ENCODE assay signal across 12 cellular contexts in genomic region chr6:149922091-149922490, GRCh38. TPM values are rescaled to one million over a fixed set of nuclear protein-coding genes. Genes with fewer than 3 reads are reported as not detected.
A peak's percentile ranks its signal among the peaks of the same experiment; 100 is the strongest.
DNase-seq lines count a peak whose midpoint lies in the region; ATAC-seq, FAIRE-seq and TF ChIP-seq lines count a peak whose summit lies in the region.
"Not testable (repeated sequence)": the region's sequence is repeated elsewhere in the genome, so short reads cannot be mapped to it uniquely, and the experiment has no call there.
"Had no signal": no experiment of that assay in that cellular context is flagged by ENCODE, and none has a peak within 500 bp of the region (broad histone marks: within the 10 kb centered on the region; RNA-seq: fewer than 3 reads in every experiment).

No MANE protein-coding gene starts in this region.

- H3K27me3 ChIP-seq in H9 (ENCODE audit: insufficient read depth, low read length) (peaks cover 47% of the 10 kb centered on the region), K562 (ENCODE audit: control insufficient read depth in 2 of 2, insufficient read depth in 2 of 2, low read length in 2 of 2) (peaks cover 13 to 67% of the 10 kb centered on the region in 2 experiments; a peak in 4 of 5 replicates), neural cell (ENCODE audit: insufficient read depth, low read depth, low read length) (peaks cover 74% of the 10 kb centered on the region)
- not testable (repeated sequence) for H3K27me3 ChIP-seq in aorta (ENCODE audit: control insufficient read depth in 1 of 2, insufficient read depth in 2 of 2, low read length in 1 of 2)

- peaks cover 90% of the 10 kb centered on the region for H3K27me3 Mint-ChIP-seq in H9 (ENCODE audit: low read depth)

- not testable (repeated sequence) for DNase-seq in H9; K562 (ENCODE audit: extremely low read depth in 1 of 4, low spot score in 3 of 4)
- peak; percentile 6 for DNase-seq in activated CD4-positive, alpha-beta T cell treated with anti-CD3 and anti-CD28 coated beads for 1 hour
- DNase-seq in aorta = peak; percentile 41 to 46

- not testable (repeated sequence) for H4K20me1 ChIP-seq in H9 (ENCODE audit: control insufficient read depth, insufficient read depth, insufficient read length); K562 (replicated peaks; ENCODE audit: control insufficient read depth, insufficient read depth, low read length); neural cell (ENCODE audit: insufficient read depth)

- not testable (repeated sequence) for H4K8ac ChIP-seq in H9 (replicated peaks; ENCODE audit: insufficient read length, low read depth, low read length)

- not testable (repeated sequence) for ATAC-seq in K562; aorta (ENCODE audit: low FRiP score)

- H3T11ph ChIP-seq in H9 (ENCODE audit: low read length) = not testable (repeated sequence)

- no CpG with 5 or more reads among the region's 5 CpGs for WGBS in H9 (ENCODE audit: extremely low coverage, insufficient read length, low lambda C conversion rate)
- 2% methylated on average over 5 of the region's 5 CpGs for WGBS in K562 (ENCODE audit: insufficient coverage, low coverage, missing lambda C conversion rate)
- 77 to 79% methylated on average over 5 of the region's 5 CpGs for WGBS in aorta, 2 donors

- BruUV-seq in K562 (replicated peaks; lab: Mats Ljungman, UMichigan) = not testable (repeated sequence)

- not testable (repeated sequence) for H3K36me3 ChIP-seq in K562 (ENCODE audit: control insufficient read depth, insufficient read depth, low read length); neural cell (ENCODE audit: insufficient read depth, low read length); aorta (ENCODE audit: control insufficient read depth in 1 of 2, insufficient read depth in 2 of 2, low read length in 1 of 2)

- intact Hi-C loops in K562 (cut with micrococcal nuclease) = not testable (repeated sequence)
- intact Hi-C loops in aorta (cut with DNase I) = loop anchor here in 1 of 2 donors (10.0 kb wide), 1 partner anchor 357 kb away; the partner anchor contains the start of gene GINM1

- not testable (repeated sequence) for H4K5ac ChIP-seq in H9 (ENCODE audit: insufficient read length, low read depth, low read length)

- not testable (repeated sequence) for H3K9ac ChIP-seq in H9 (ENCODE audit: extremely low read depth, insufficient read length, low read length); neural cell (ENCODE audit: low read length)
- 0 out of 4 replicates have a peak overlapping the region, but pooled peaks of 1 of the 2 experiments have one; percentile 19 for H3K9ac ChIP-seq in K562 (ENCODE audit: insufficient read depth in 1 of 2, low read depth in 2 of 2, low read length in 2 of 2)

- not testable (repeated sequence) for H3K36me3 Mint-ChIP-seq in H9 (ENCODE audit: insufficient read depth in 1 of 3, low read depth in 3 of 3)

- H3K9me3 ChIP-seq in H9 (ENCODE audit: control insufficient read depth, low read depth, low read length); K562 (replicated peaks; ENCODE audit: control insufficient read depth, insufficient read depth, low read depth, low read length); neural cell (ENCODE audit: low read length); aorta (ENCODE audit: control insufficient read depth, low read length): not testable (repeated sequence)

- H3K18ac ChIP-seq in H9 (ENCODE audit: insufficient read length, low read depth, low read length) = not testable (repeated sequence)

- H3K4me2 ChIP-seq in H9 (ENCODE audit: insufficient read depth, insufficient read length, low read length) = peak overlapping the region; percentile 78
- H3K4me2 ChIP-seq in K562 (ENCODE audit: insufficient read depth, low read length); neural cell (ENCODE audit: low read length): not testable (repeated sequence)

- not testable (repeated sequence) for H3K23ac ChIP-seq in H9 (ENCODE audit: insufficient read length, low read depth, low read length)

- not testable (repeated sequence) for H3K14ac ChIP-seq in H9 (ENCODE audit: insufficient read depth, low read length)

- not testable (repeated sequence) for H3K4ac ChIP-seq in H9 (ENCODE audit: low read depth, low read length)

- H2BK120ac ChIP-seq in H9 (ENCODE audit: low read depth, low read length, poor library complexity, severe bottlenecking) = not testable (repeated sequence)

- TF ChIP-seq POLR2A in K562 (conservative IDR thresholded peaks at IDR 0.05) = not testable (repeated sequence)

- not testable (repeated sequence) for H3K79me1 ChIP-seq in H9 (ENCODE audit: insufficient read depth, low read depth, low read length, poor library complexity, severe bottlenecking)

- peak overlapping the region; percentile 69 to 87 for H3K4me3 Mint-ChIP-seq in H9

- not testable (repeated sequence) for H2BK15ac ChIP-seq in H9 (ENCODE audit: low read depth, low read length)

- not testable (repeated sequence) for H3K9me2 ChIP-seq in neural cell (ENCODE audit: insufficient read depth, low read length)

- H3K4me1 ChIP-seq in H9 (ENCODE audit: insufficient read depth, low read length); aorta (ENCODE audit: control insufficient read depth in 1 of 2, insufficient read depth in 2 of 2, low read length in 2 of 2): not testable (repeated sequence)
- peaks cover 0 to 26% of the 10 kb centered on the region in 2 experiments; a peak in 3 of 5 replicates for H3K4me1 ChIP-seq in K562 (replicated peaks in 1 of 2; ENCODE audit: control insufficient read depth in 2 of 2, insufficient read depth in 2 of 2, low read length in 2 of 2)

- not testable (repeated sequence) for H4K91ac ChIP-seq in H9 (ENCODE audit: insufficient read length, low read depth, low read length)

- not testable (repeated sequence) for TF ChIP-seq CTCF in H9 (conservative IDR thresholded peaks at IDR 0.05); K562 (IDR thresholded peaks at IDR 0.05 in 2 of 3, conservative IDR thresholded peaks at IDR 0.05 in 1 of 3; ENCODE audit: insufficient read depth in 2 of 3, low read depth in 1 of 3, low read length in 3 of 3); neural cell (IDR thresholded peaks at IDR 0.05; ENCODE audit: poor library complexity, severe bottlenecking)

- CTCF ChIA-PET in K562 (lab: Yijun Ruan, JAX; ENCODE audit: low intra/inter-chr PET ratio) = not testable (repeated sequence)

- H2AK5ac ChIP-seq in H9 (ENCODE audit: insufficient read length, low read length) = not testable (repeated sequence)

- H3K79me2 ChIP-seq in H9 (ENCODE audit: insufficient read depth, low read length); K562 (ENCODE audit: control insufficient read depth, insufficient read depth, low read length); neural cell (replicated peaks; ENCODE audit: insufficient read depth, low read length): not testable (repeated sequence)

- not testable (repeated sequence) for H3K9me1 ChIP-seq in K562 (ENCODE audit: control insufficient read depth, insufficient read depth, low read length)

- not testable (repeated sequence) for H3K4me3 ChIP-seq in K562; aorta (ENCODE audit: low read length in 2 of 2)
- H3K4me3 ChIP-seq in iPS-11a (ENCODE audit: low read depth, low read length) (peak overlapping the region; percentile 45), neural cell (ENCODE audit: low read length) (peak overlapping the region; percentile 66)

- H2AFZ ChIP-seq in H9 (ENCODE audit: low read length); K562 (ENCODE audit: low read depth, low read length); neural cell (ENCODE audit: low read depth, low read length): not testable (repeated sequence)

- not testable (repeated sequence) for H3K9me3 Mint-ChIP-seq in H9

- H3F3A ChIP-seq in neural cell (ENCODE audit: insufficient read depth, low read length, poor library complexity, severe bottlenecking) = not testable (repeated sequence)

- in situ Hi-C loops in K562 (cut with MboI) = loop anchor here (5.0 to 25.0 kb wide), 3 partner anchors 80 to 885 kb away; no protein-coding TSS in a partner anchor

- TF ChIP-seq EP300 in K562 (IDR thresholded peaks at IDR 0.05; ENCODE audit: low read length); neural cell (conservative IDR thresholded peaks at IDR 0.05; ENCODE audit: poor library complexity, severe bottlenecking): not testable (repeated sequence)

- not testable (repeated sequence) for H3K27ac Mint-ChIP-seq in H9

- POLR2A ChIA-PET in K562 (lab: Yijun Ruan, JAX) = interaction anchor here (0.7 kb wide), 2 partner anchors 8 to 860 kb away, joined by 3 read pairs; no protein-coding TSS in a partner anchor

- TF ChIP-seq RAD21 in K562 (CRISPR knock-in tag; conservative IDR thresholded peaks at IDR 0.05 in 1 of 2, IDR thresholded peaks at IDR 0.05 in 1 of 2); neural cell (conservative IDR thresholded peaks at IDR 0.05): not testable (repeated sequence)

- H3K56ac ChIP-seq in H9 (ENCODE audit: insufficient read length, low read depth, low read length) = not testable (repeated sequence)

- not testable (repeated sequence) for H2BK5ac ChIP-seq in H9 (ENCODE audit: insufficient read length, low read length)

- H2BK12ac ChIP-seq in H9 (ENCODE audit: insufficient read length, low read depth, low read length) = not testable (repeated sequence)

- peaks cover 19% of the 10 kb centered on the region for H3K23me2 ChIP-seq in H9 (ENCODE audit: insufficient read length, low read depth, low read length, poor library complexity, severe bottlenecking)

- not testable (repeated sequence) for FAIRE-seq in K562 (lab: Jason Lieb, UNC)

- not testable (repeated sequence) for H3K27ac ChIP-seq in H9 (ENCODE audit: insufficient read length, low read depth, low read length); K562 (ENCODE audit: extremely low read depth, low read depth, low read length); neural cell (ENCODE audit: low read length); aorta (ENCODE audit: low read depth in 1 of 2, low read length in 2 of 2)

- H2BK20ac ChIP-seq in H9 (ENCODE audit: low read depth, low read length, poor library complexity, severe bottlenecking) = not testable (repeated sequence)

- H3K4me1 Mint-ChIP-seq in H9 = peaks cover 12 to 19% of the 10 kb centered on the region in 2 experiments

RNA-seq across cellular contexts. Expression of gene RAET1G, which starts 0.8 kb away (rescaled TPM):
- total RNA-seq in H9 (2021) = not detected in 2 replicates
- not detected in 2 replicates for total RNA-seq in K562 (2011; cell fraction: chromatin; rRNA removed; ENCODE audit: low replicate concordance)
- not detected in 2 replicates for total RNA-seq in K562 (2011; cell fraction: nucleolus; rRNA removed)
- total RNA-seq in K562 (2011; cell fraction: nucleoplasm; rRNA removed) = 0.61 TPM in 1 of 2 replicates, not detected in the other
- not detected in 2 replicates for total RNA-seq in K562 (2014; rRNA removed)
- total RNA-seq in K562 (2014; rRNA removed; fragmentation: Illumina TruSeq; extraction: Trizol) = not detected in 2 replicates
- not detected in 2 replicates for total RNA-seq in K562 (2015; rRNA removed; fragmentation: Illumina TruSeq; extraction: Trizol)
- not detected in 2 replicates for total RNA-seq in K562 (2021)
- polyA plus RNA-seq in K562 (2011; rRNA removed) = 0.11 TPM in 1 of 2 replicates, not detected in the other
- 0.13 TPM in 1 of 2 replicates, not detected in the other for polyA plus RNA-seq in K562 (2011; cell fraction: cytosol; rRNA removed)
- 0.16 TPM in 1 of 2 replicates, not detected in the other for polyA plus RNA-seq in K562 (2011; cell fraction: nucleus; rRNA removed)
- 0.07 TPM in 1 of 2 replicates, not detected in the other for polyA plus RNA-seq in K562 (2012)
- polyA plus RNA-seq in K562 (2014; fragmentation: Illumina TruSeq; extraction: Trizol) = not detected in 2 replicates
- polyA plus RNA-seq in K562 (2014; fragmentation: Nextera tagmentation; extraction: Ambion mirVana) = not detected
- not detected in 2 replicates for polyA plus RNA-seq in K562 (2014; rRNA removed)
- polyA minus RNA-seq in K562 (2011; rRNA and poly(A)+ RNA removed) = not detected in 2 replicates
- polyA minus RNA-seq in K562 (2011; cell fraction: cytosol; rRNA and poly(A)+ RNA removed) = not detected in 2 replicates
- not detected in 2 replicates for polyA minus RNA-seq in K562 (2011; cell fraction: nucleus; rRNA and poly(A)+ RNA removed)
- polyA plus RNA-seq in neural cell = not detected in 2 replicates
- polyA minus RNA-seq in neural cell = not detected in 2 replicates
- total RNA-seq in aorta = under 1 TPM in 1 of 2 donors, not detected in 1; 0.99 TPM
- polyA plus RNA-seq in aorta = under 1 TPM in 1 of 2 donors, not detected in 1; 0.64 TPM
- total RNA-seq: activated CD8-positive, alpha-beta memory T cell treated with anti-CD3 and anti-CD28 coated beads for 36 hours; activated naive CD4-positive, alpha-beta T cell treated with anti-CD3 and anti-CD28 coated beads for 36 hours; GM12878; kidney epithelial cell; SK-MEL-5 had no signal
- polyA plus RNA-seq: GM12878 had no signal

RNA-seq across cellular contexts. Expression of gene ULBP2, which starts 19.7 kb away (rescaled TPM):
- total RNA-seq in H9 (2021) (not detected in 2 replicates), K562 (2014; rRNA removed) (0.50 and 0.57 TPM in 2 replicates), K562 (2014; rRNA removed; fragmentation: Illumina TruSeq; extraction: Trizol) (0.96 and 1.2 TPM in 2 replicates), K562 (2015; rRNA removed; fragmentation: Illumina TruSeq; extraction: Trizol) (0.60 and 0.83 TPM in 2 replicates), K562 (2021) (0.78 and 1.2 TPM in 2 replicates), aorta (under 1 TPM; 0.66 to 0.68 TPM)
- 6.3 and 10.4 TPM in 2 replicates for total RNA-seq in K562 (2011; cell fraction: chromatin; rRNA removed; ENCODE audit: low replicate concordance)
- total RNA-seq in K562 (2011; cell fraction: nucleolus; rRNA removed) = 8.3 and 12.7 TPM in 2 replicates
- total RNA-seq in K562 (2011; cell fraction: nucleoplasm; rRNA removed) = 13.1 and 13.4 TPM in 2 replicates
- polyA plus RNA-seq in K562 (2011; rRNA removed) (2.7 and 5.3 TPM in 2 replicates), K562 (2014; fragmentation: Illumina TruSeq; extraction: Trizol) (1.8 and 2.4 TPM in 2 replicates), K562 (2014; fragmentation: Nextera tagmentation; extraction: Ambion mirVana) (1 to 10 TPM; 3.2 to 4.1 TPM), K562 (2014; rRNA removed) (1.1 TPM in 2 replicates), neural cell (1.5 and 2.8 TPM in 2 replicates), aorta (under 1 TPM in 1 of 2 donors, not detected in 1; 0.36 TPM)
- 2.6 and 5.2 TPM in 2 replicates for polyA plus RNA-seq in K562 (2011; cell fraction: cytosol; rRNA removed)
- 1.4 and 3.5 TPM in 2 replicates for polyA plus RNA-seq in K562 (2011; cell fraction: nucleus; rRNA removed)
- 1.2 and 4.7 TPM in 2 replicates for polyA plus RNA-seq in K562 (2012)
- 1.4 and 2.9 TPM in 2 replicates for polyA minus RNA-seq in K562 (2011; rRNA and poly(A)+ RNA removed)
- 0.86 TPM in 1 of 2 replicates, not detected in the other for polyA minus RNA-seq in K562 (2011; cell fraction: cytosol; rRNA and poly(A)+ RNA removed)
- 0.22 and 0.27 TPM in 2 replicates for polyA minus RNA-seq in K562 (2011; cell fraction: nucleus; rRNA and poly(A)+ RNA removed)
- polyA minus RNA-seq in neural cell = 1.7 TPM in 2 replicates

RNA-seq across cellular contexts. Expression of gene RAET1E, which starts 24.2 kb away (rescaled TPM):
- total RNA-seq in H9 (2021) = not detected in 2 replicates
- total RNA-seq in K562 (2011; cell fraction: chromatin; rRNA removed; ENCODE audit: low replicate concordance) = not detected in 2 replicates
- not detected in 2 replicates for total RNA-seq in K562 (2011; cell fraction: nucleolus; rRNA removed)
- total RNA-seq in K562 (2011; cell fraction: nucleoplasm; rRNA removed) = not detected in 2 replicates
- not detected in 2 replicates for total RNA-seq in K562 (2014; rRNA removed)
- total RNA-seq in K562 (2014; rRNA removed; fragmentation: Illumina TruSeq; extraction: Trizol) = not detected in 2 replicates
- not detected in 2 replicates for total RNA-seq in K562 (2015; rRNA removed; fragmentation: Illumina TruSeq; extraction: Trizol)
- not detected in 2 replicates for total RNA-seq in K562 (2021)
- not detected in 2 replicates for polyA plus RNA-seq in K562 (2011; rRNA removed)
- 0.01 and 0.18 TPM in 2 replicates for polyA plus RNA-seq in K562 (2011; cell fraction: cytosol; rRNA removed)
- 0.24 TPM in 1 of 2 replicates, not detected in the other for polyA plus RNA-seq in K562 (2011; cell fraction: nucleus; rRNA removed)
- polyA plus RNA-seq in K562 (2012) = not detected in 2 replicates
- not detected in 2 replicates for polyA plus RNA-seq in K562 (2014; fragmentation: Illumina TruSeq; extraction: Trizol)
- polyA plus RNA-seq in K562 (2014; fragmentation: Nextera tagmentation; extraction: Ambion mirVana) = not detected
- polyA plus RNA-seq in K562 (2014; rRNA removed) = not detected in 2 replicates
- polyA minus RNA-seq in K562 (2011; rRNA and poly(A)+ RNA removed) = not detected in 2 replicates
- not detected in 2 replicates for polyA minus RNA-seq in K562 (2011; cell fraction: cytosol; rRNA and poly(A)+ RNA removed)
- 0.11 and 0.13 TPM in 2 replicates for polyA minus RNA-seq in K562 (2011; cell fraction: nucleus; rRNA and poly(A)+ RNA removed)
- not detected in 2 replicates for polyA plus RNA-seq in neural cell
- not detected in 2 replicates for polyA minus RNA-seq in neural cell
- total RNA-seq in aorta = under 1 TPM; 0.18 to 0.65 TPM
- 1 to 10 TPM in 1 of 2 donors, not detected in 1; 1.7 TPM for polyA plus RNA-seq in aorta
- total RNA-seq: activated CD8-positive, alpha-beta memory T cell treated with anti-CD3 and anti-CD28 coated beads for 36 hours; activated naive CD4-positive, alpha-beta T cell treated with anti-CD3 and anti-CD28 coated beads for 36 hours; GM12878; kidney epithelial cell; SK-MEL-5 had no signal
- polyA plus RNA-seq: GM12878 had no signal

RNA-seq across cellular contexts. Expression of gene ULBP1, which starts 41.7 kb away (rescaled TPM):
- 1.6 and 2.1 TPM in 2 replicates for total RNA-seq in H9 (2021)
- 2.2 and 5.9 TPM in 2 replicates for total RNA-seq in K562 (2011; cell fraction: chromatin; rRNA removed; ENCODE audit: low replicate concordance)
- 1.8 and 2.1 TPM in 2 replicates for total RNA-seq in K562 (2011; cell fraction: nucleolus; rRNA removed)
- total RNA-seq in K562 (2011; cell fraction: nucleoplasm; rRNA removed) = 2.8 and 3.3 TPM in 2 replicates
- 1.5 and 1.8 TPM in 2 replicates for total RNA-seq in K562 (2014; rRNA removed)
- 2.5 and 3.4 TPM in 2 replicates for total RNA-seq in K562 (2014; rRNA removed; fragmentation: Illumina TruSeq; extraction: Trizol)
- 0.26 and 0.33 TPM in 2 replicates for total RNA-seq in K562 (2015; rRNA removed; fragmentation: Illumina TruSeq; extraction: Trizol)
- total RNA-seq in K562 (2021) = 2.7 and 3.5 TPM in 2 replicates
- 1.1 and 1.3 TPM in 2 replicates for polyA plus RNA-seq in K562 (2011; rRNA removed)
- 0.40 and 0.91 TPM in 2 replicates for polyA plus RNA-seq in K562 (2011; cell fraction: cytosol; rRNA removed)
- polyA plus RNA-seq in K562 (2011; cell fraction: nucleus; rRNA removed) = 1.0 and 1.5 TPM in 2 replicates
- 1.3 and 14.7 TPM in 2 replicates for polyA plus RNA-seq in K562 (2012)
- polyA plus RNA-seq in K562 (2014; fragmentation: Illumina TruSeq; extraction: Trizol) = 4.9 and 6.0 TPM in 2 replicates
- 1 to 10 TPM; 1.2 to 2.5 TPM for polyA plus RNA-seq in K562 (2014; fragmentation: Nextera tagmentation; extraction: Ambion mirVana)
- 2.7 and 3.3 TPM in 2 replicates for polyA plus RNA-seq in K562 (2014; rRNA removed)
- polyA minus RNA-seq in K562 (2011; rRNA and poly(A)+ RNA removed) = 0.67 and 0.99 TPM in 2 replicates
- 0.38 TPM in 1 of 2 replicates, not detected in the other for polyA minus RNA-seq in K562 (2011; cell fraction: cytosol; rRNA and poly(A)+ RNA removed)
- 0.81 and 1.4 TPM in 2 replicates for polyA minus RNA-seq in K562 (2011; cell fraction: nucleus; rRNA and poly(A)+ RNA removed)
- polyA plus RNA-seq in neural cell = 0.22 and 0.38 TPM in 2 replicates
- polyA minus RNA-seq in neural cell = 0.24 and 0.35 TPM in 2 replicates
- total RNA-seq in aorta = under 1 TPM in 1 of 2 donors, not detected in 1; 0.13 TPM
- under 1 TPM in 1 of 2 donors, not detected in 1; 0.38 TPM for polyA plus RNA-seq in aorta
- total RNA-seq: GM12878, HT1080, SK-MEL-5 had no signal

RNA-seq across cellular contexts. Expression of gene LRP11, which starts 57.9 kb away (rescaled TPM):
- total RNA-seq in H9 (2021) (14.8 and 15.6 TPM in 2 replicates), K562 (2014; rRNA removed) (2.2 and 4.6 TPM in 2 replicates), K562 (2014; rRNA removed; fragmentation: Illumina TruSeq; extraction: Trizol) (2.7 and 3.5 TPM in 2 replicates), K562 (2015; rRNA removed; fragmentation: Illumina TruSeq; extraction: Trizol) (2.4 and 2.6 TPM in 2 replicates), K562 (2021) (2.9 and 3.6 TPM in 2 replicates), aorta (10 to 100 TPM; 24.4 to 35.3 TPM)
- total RNA-seq in K562 (2011; cell fraction: chromatin; rRNA removed; ENCODE audit: low replicate concordance) = 3.8 and 4.9 TPM in 2 replicates
- total RNA-seq in K562 (2011; cell fraction: nucleolus; rRNA removed) = 3.8 TPM in 2 replicates
- 3.6 and 5.7 TPM in 2 replicates for total RNA-seq in K562 (2011; cell fraction: nucleoplasm; rRNA removed)
- polyA plus RNA-seq in K562 (2011; rRNA removed) (2.6 and 8.2 TPM in 2 replicates), K562 (2014; fragmentation: Illumina TruSeq; extraction: Trizol) (1.8 and 3.4 TPM in 2 replicates), K562 (2014; fragmentation: Nextera tagmentation; extraction: Ambion mirVana) (under 1 TPM; 0.51 to 0.94 TPM), K562 (2014; rRNA removed) (2.0 and 2.1 TPM in 2 replicates), neural cell (53.5 and 57.0 TPM in 2 replicates), aorta (10 to 100 TPM in 1 of 2 donors, under 1 TPM in 1; 0.63 to 13.3 TPM)
- polyA plus RNA-seq in K562 (2011; cell fraction: cytosol; rRNA removed) = 3.2 and 7.3 TPM in 2 replicates
- 1.8 and 5.8 TPM in 2 replicates for polyA plus RNA-seq in K562 (2011; cell fraction: nucleus; rRNA removed)
- polyA plus RNA-seq in K562 (2012) = 2.6 and 2.7 TPM in 2 replicates
- polyA minus RNA-seq in K562 (2011; rRNA and poly(A)+ RNA removed) = 3.6 and 13.1 TPM in 2 replicates
- 3.4 and 9.2 TPM in 2 replicates for polyA minus RNA-seq in K562 (2011; cell fraction: cytosol; rRNA and poly(A)+ RNA removed)
- 2.2 and 5.2 TPM in 2 replicates for polyA minus RNA-seq in K562 (2011; cell fraction: nucleus; rRNA and poly(A)+ RNA removed)
- polyA minus RNA-seq in neural cell = 70.6 and 71.3 TPM in 2 replicates
